Comparison of ENCODE assay signal across 21 cellular contexts in genomic region chr4:123632646-123633045, GRCh38.
"Had no signal": no experiment of that assay in that cellular context is flagged by ENCODE, and none has a peak within 500 bp of the region (broad histone marks: within the 10 kb centered on the region; RNA-seq: fewer than 3 reads in every experiment).

No MANE protein-coding gene starts in this region.

- H3K4me3 Mint-ChIP-seq: mesothelial cell of epicardium; naive thymus-derived CD4-positive, alpha-beta T cell; stimulated activated naive CD8-positive, alpha-beta T cell treated with anti-CD3 and anti-CD28 coated beads, Interleukin-15, amount 100 ng/mL, for 72 hours had no signal

- H3K27me3 Mint-ChIP-seq: stimulated activated naive CD8-positive, alpha-beta T cell treated with anti-CD3 and anti-CD28 coated beads, Interleukin-15, amount 100 ng/mL, for 72 hours had no signal

- H3K27ac Mint-ChIP-seq: naive thymus-derived CD4-positive, alpha-beta T cell; stimulated activated naive CD8-positive, alpha-beta T cell treated with anti-CD3 and anti-CD28 coated beads, Interleukin-15, amount 100 ng/mL, for 72 hours had no signal

- H3K27ac ChIP-seq: dorsolateral prefrontal cortex, epithelial cell of prostate, lower lobe of right lung, neutrophil, pancreas, thyroid gland, vagina had no signal

- H3K36me3 ChIP-seq: lower lobe of right lung, neutrophil, pancreas, thyroid gland, vagina had no signal

- H3K4me3 ChIP-seq: dorsolateral prefrontal cortex, lower lobe of right lung, pancreas, thyroid gland, vagina had no signal

- DNase-seq: dorsolateral prefrontal cortex; effector CD4-positive, alpha-beta T cell; hypothalamus; left ventricle myocardium superior; lower lobe of right lung; naive thymus-derived CD4-positive, alpha-beta T cell; pancreas; retina; small intestine; stimulated activated CD4-positive, alpha-beta T cell treated with anti-CD3 and anti-CD28 coated beads, Interleukin-12 subunit alpha, Interleukin-12 subunit beta, amount 100 ng/mL, for 4 hours; stimulated activated CD4-positive, alpha-beta T cell treated with anti-CD3 and anti-CD28 coated beads, Interleukin-1b, Interleukin-23, amount 100 ng/mL, for 48 hours; stimulated activated CD4-positive, alpha-beta T cell treated with anti-CD3 and anti-CD28 coated beads, Interleukin-4, amount 100 ng/mL, for 1 hour; stimulated activated CD8-positive, alpha-beta memory T cell treated with anti-CD3 and anti-CD28 coated beads, Interleukin-4, amount 100 ng/mL, for 48 hours; stimulated activated naive CD4-positive, alpha-beta T cell; stimulated activated naive CD8-positive, alpha-beta T cell treated with anti-CD3 and anti-CD28 coated beads, Interleukin-15, amount 100 ng/mL, for 72 hours; thyroid gland; trophoblast cell had no signal

- H3K9me3 ChIP-seq: neutrophil, pancreas, thyroid gland, vagina had no signal

- H3K4me1 ChIP-seq: lower lobe of right lung, pancreas, thyroid gland, vagina had no signal

- H3K27me3 ChIP-seq: dorsolateral prefrontal cortex, neutrophil, pancreas, thyroid gland, vagina had no signal
